9 cellular contexts compared by ENCODE assay signal in the genomic region with DNA sequence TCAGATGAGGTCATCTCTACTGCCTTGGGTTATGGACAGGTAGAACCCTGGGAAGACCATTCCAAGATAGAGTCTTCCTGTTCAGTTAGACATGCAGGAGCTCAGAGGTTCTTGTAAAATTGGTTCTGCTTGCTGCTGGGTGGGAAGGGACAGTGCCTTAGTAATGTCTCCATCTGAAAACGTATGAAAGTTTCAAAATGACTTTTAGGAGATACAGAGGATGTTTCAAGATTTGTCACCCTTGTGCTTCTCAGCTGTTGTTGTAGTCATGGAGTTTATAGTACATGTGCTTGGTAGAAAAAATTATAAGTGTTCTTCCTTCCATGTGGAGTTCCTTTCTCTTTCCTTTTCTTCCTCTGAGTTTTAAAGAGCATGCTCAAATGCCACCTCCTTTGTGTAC.
DNase-seq lines count a peak whose midpoint lies in the region; ATAC-seq lines count a peak whose summit lies in the region.
"Had no signal": no experiment of that assay in that cellular context is flagged by ENCODE, and none has a peak within 500 bp of the region (broad histone marks: within the 10 kb centered on the region; RNA-seq: fewer than 3 reads in every experiment).

No MANE protein-coding gene starts in this region.

- DNase-seq in activated naive CD4-positive, alpha-beta T cell treated with anti-CD3 and anti-CD28 coated beads, Interleukin-2, amount 10 ng/mL, durations not matched to agents 7 days and 5 days: no peak
- DNase-seq in activated naive CD4-positive, alpha-beta T cell (lab: John Stamatoyannopoulos, UW): no peak
- no peak for DNase-seq in KBM-7
- no peak for DNase-seq in HT-29 (ENCODE audit: low spot score)
- no peak for DNase-seq in occipital lobe (lab: John Stamatoyannopoulos, UW)
- DNase-seq: SHP77 had no signal

- H3K4me1 Mint-ChIP-seq in activated naive CD4-positive, alpha-beta T cell treated with anti-CD3 and anti-CD28 coated beads, Interleukin-2, amount 10 ng/mL, durations not matched to agents 7 days and 5 days: peaks cover 54% of the 10 kb centered on the region
- H3K4me1 Mint-ChIP-seq in stimulated activated naive CD8-positive, alpha-beta T cell treated with anti-CD3 and anti-CD28 coated beads, Interleukin-15, Interleukin-2, amounts not matched to agents 100 ng/mL and 50 ng/mL, for 24 hours (ENCODE audit: low read depth): peaks cover 42% of the 10 kb centered on the region

- peaks cover 6% of the 10 kb centered on the region for H3K9me3 Mint-ChIP-seq in activated naive CD4-positive, alpha-beta T cell treated with anti-CD3 and anti-CD28 coated beads, Interleukin-2, amount 10 ng/mL, durations not matched to agents 7 days and 5 days
- no peaks in the 10 kb centered on the region for H3K9me3 Mint-ChIP-seq in stimulated activated naive CD8-positive, alpha-beta T cell treated with anti-CD3 and anti-CD28 coated beads, Interleukin-15, Interleukin-2, amounts not matched to agents 100 ng/mL and 50 ng/mL, for 24 hours

- H3K27me3 Mint-ChIP-seq in activated naive CD4-positive, alpha-beta T cell treated with anti-CD3 and anti-CD28 coated beads, Interleukin-2, amount 10 ng/mL, durations not matched to agents 7 days and 5 days: no peaks in the 10 kb centered on the region
- no peaks in the 10 kb centered on the region for H3K27me3 Mint-ChIP-seq in stimulated activated naive CD8-positive, alpha-beta T cell treated with anti-CD3 and anti-CD28 coated beads, Interleukin-15, Interleukin-2, amounts not matched to agents 100 ng/mL and 50 ng/mL, for 24 hours

- in situ Hi-C loops in KBM-7 (cut with MboI; ENCODE audit: low pct_unique_long_range_greater_than_20kb, low sequenced_read_pairs): no loop called here

- peaks cover 80% of the 10 kb centered on the region for H3K36me3 Mint-ChIP-seq in activated naive CD4-positive, alpha-beta T cell treated with anti-CD3 and anti-CD28 coated beads, Interleukin-2, amount 10 ng/mL, durations not matched to agents 7 days and 5 days
- H3K36me3 Mint-ChIP-seq in stimulated activated naive CD8-positive, alpha-beta T cell treated with anti-CD3 and anti-CD28 coated beads, Interleukin-15, Interleukin-2, amounts not matched to agents 100 ng/mL and 50 ng/mL, for 24 hours (ENCODE audit: low read depth): peaks cover 10% of the 10 kb centered on the region

- CTCF ChIA-PET in activated naive CD4-positive, alpha-beta T cell treated with anti-CD3 and anti-CD28 coated beads, Interleukin-2, amount 10 ng/mL, durations not matched to agents 7 days and 5 days (lab: Charles Lee): interaction anchor here (1.1 to 1.6 kb wide), 2 partner anchors 9 to 78 kb away, joined by 3 to 5 read pairs; no protein-coding TSS in a partner anchor

- H3K27ac Mint-ChIP-seq in activated naive CD4-positive, alpha-beta T cell treated with anti-CD3 and anti-CD28 coated beads, Interleukin-2, amount 10 ng/mL, durations not matched to agents 7 days and 5 days: peak overlapping the region; percentile 60
- H3K27ac Mint-ChIP-seq in stimulated activated naive CD8-positive, alpha-beta T cell treated with anti-CD3 and anti-CD28 coated beads, Interleukin-15, Interleukin-2, amounts not matched to agents 100 ng/mL and 50 ng/mL, for 24 hours: peak overlapping the region; percentile 63

- H3K4me3 Mint-ChIP-seq in activated naive CD4-positive, alpha-beta T cell treated with anti-CD3 and anti-CD28 coated beads, Interleukin-2, amount 10 ng/mL, durations not matched to agents 7 days and 5 days: no peak overlapping the region
- peak overlapping the region; percentile 18 for H3K4me3 Mint-ChIP-seq in stimulated activated naive CD8-positive, alpha-beta T cell treated with anti-CD3 and anti-CD28 coated beads, Interleukin-15, Interleukin-2, amounts not matched to agents 100 ng/mL and 50 ng/mL, for 24 hours

- peak; percentile 99 for ATAC-seq in GM21717 (IDR thresholded peaks at IDR 0.05; ENCODE audit: unreplicated experiment)
- ATAC-seq in HG03342 (IDR thresholded peaks at IDR 0.05; ENCODE audit: unreplicated experiment): peak; percentile 97
